ENCODE assay signal across 27 cellular contexts in the genomic region with DNA sequence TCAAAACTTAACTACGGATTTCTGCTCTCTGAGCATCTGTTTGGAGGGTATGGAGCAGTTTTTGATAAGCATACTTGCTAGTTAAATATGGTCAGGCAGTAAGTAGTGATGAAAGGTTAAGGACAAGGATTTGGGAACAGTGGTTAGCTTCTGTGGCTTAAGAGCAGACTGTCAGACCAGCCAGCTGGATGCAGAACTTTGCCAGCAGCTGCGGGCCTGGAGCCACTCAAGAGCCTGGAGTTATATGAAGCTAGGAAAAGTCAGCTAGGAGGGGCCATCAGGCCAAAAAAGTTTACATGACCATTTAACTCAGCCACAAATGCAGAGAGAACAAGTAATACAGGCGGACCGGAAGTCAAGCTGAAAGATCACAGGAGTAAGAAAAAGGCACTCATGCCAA.
"Had no signal": no experiment of that assay in that cellular context is flagged by ENCODE, and none has a peak within 500 bp of the region (broad histone marks: within the 10 kb centered on the region; RNA-seq: fewer than 3 reads in every experiment).

No MANE protein-coding gene starts in this region.

- H3K4me1 Mint-ChIP-seq: immature natural killer cell; memory B cell; naive B cell; natural killer cell; nephron progenitor cell; stimulated activated effector memory CD8-positive, alpha-beta T cell treated with anti-CD3 and anti-CD28 coated beads, Interleukin-12 subunit alpha, Interleukin-12 subunit beta, amount 100 ng/mL, for 72 hours had no signal

- H3K27me3 Mint-ChIP-seq: memory B cell; naive B cell; stimulated activated naive CD8-positive, alpha-beta T cell treated with anti-CD3 and anti-CD28 coated beads, Interleukin-15, Interleukin-2, amounts not matched to agents 100 ng/mL and 50 ng/mL, for 24 hours had no signal

- ATAC-seq: heart left ventricle; natural killer cell; psoas muscle; right lobe of liver; stimulated activated effector memory CD8-positive, alpha-beta T cell treated with anti-CD3 and anti-CD28 coated beads, Interleukin-12 subunit alpha, Interleukin-12 subunit beta, amount 100 ng/mL, for 72 hours had no signal

- H3K9me3 ChIP-seq: psoas muscle, right lobe of liver, suprapubic skin, thoracic aorta, tibial artery, vagina had no signal

- H3K36me3 Mint-ChIP-seq: immature natural killer cell; memory B cell; naive B cell; stimulated activated effector memory CD8-positive, alpha-beta T cell treated with anti-CD3 and anti-CD28 coated beads, Interleukin-12 subunit alpha, Interleukin-12 subunit beta, amount 100 ng/mL, for 72 hours had no signal

- H3K27me3 ChIP-seq: heart left ventricle, right lobe of liver, suprapubic skin, tibial artery, vagina had no signal

- H3K36me3 ChIP-seq: heart left ventricle, left ventricle myocardium inferior, right lobe of liver, suprapubic skin, thoracic aorta, tibial artery, vagina had no signal

- H3K27ac ChIP-seq: heart left ventricle, left ventricle myocardium inferior, parathyroid adenoma, psoas muscle, right lobe of liver, suprapubic skin, thoracic aorta, tibial artery, vagina had no signal

- H3K79me2 ChIP-seq: parathyroid adenoma had no signal

- H3K9ac ChIP-seq: parathyroid adenoma had no signal

- H3K4me1 ChIP-seq: left ventricle myocardium inferior, parathyroid adenoma, psoas muscle, right lobe of liver, suprapubic skin, tibial artery, vagina had no signal

- H3K4me2 ChIP-seq: smooth muscle cell had no signal

- DNase-seq: glutamatergic neuron; heart left ventricle; hypothalamus; immature natural killer cell; left ventricle myocardium inferior; naive B cell; natural killer cell; nephron progenitor cell; nucleus accumbens; psoas muscle; right lobe of liver; stimulated activated CD4-positive, alpha-beta T cell treated with anti-CD3 and anti-CD28 coated beads, Interleukin-12 subunit alpha, Interleukin-12 subunit beta, amount 100 ng/mL, for 4 hours; stimulated activated CD4-positive, alpha-beta T cell treated with anti-CD3 and anti-CD28 coated beads, Interleukin-15, amount 100 ng/mL, for 24 hours; stimulated activated CD4-positive, alpha-beta T cell treated with anti-CD3 and anti-CD28 coated beads, Interleukin-2, amount 100 ng/mL, for 24 hours; stimulated activated CD4-positive, alpha-beta T cell treated with anti-CD3 and anti-CD28 coated beads, Interleukin-4, amount 100 ng/mL, for 1 hour; stimulated activated naive CD4-positive, alpha-beta T cell; tibial artery; trophoblast cell had no signal

- H3K27ac Mint-ChIP-seq: memory B cell; naive B cell; natural killer cell; nephron progenitor cell; stimulated activated effector memory CD8-positive, alpha-beta T cell treated with anti-CD3 and anti-CD28 coated beads, Interleukin-12 subunit alpha, Interleukin-12 subunit beta, amount 100 ng/mL, for 72 hours; stimulated activated naive CD8-positive, alpha-beta T cell treated with anti-CD3 and anti-CD28 coated beads, Interleukin-15, Interleukin-2, amounts not matched to agents 100 ng/mL and 50 ng/mL, for 24 hours had no signal

- H2AFZ ChIP-seq: parathyroid adenoma had no signal

- H3K4me3 ChIP-seq: heart left ventricle, left ventricle myocardium inferior, lung, psoas muscle, right lobe of liver, smooth muscle cell, suprapubic skin, thoracic aorta, tibial artery, vagina had no signal

- H3K4me3 Mint-ChIP-seq: immature natural killer cell; memory B cell; natural killer cell; nephron progenitor cell; stimulated activated effector memory CD8-positive, alpha-beta T cell treated with anti-CD3 and anti-CD28 coated beads, Interleukin-12 subunit alpha, Interleukin-12 subunit beta, amount 100 ng/mL, for 72 hours; stimulated activated naive CD8-positive, alpha-beta T cell treated with anti-CD3 and anti-CD28 coated beads, Interleukin-15, Interleukin-2, amounts not matched to agents 100 ng/mL and 50 ng/mL, for 24 hours had no signal
